In the genomic region with DNA sequence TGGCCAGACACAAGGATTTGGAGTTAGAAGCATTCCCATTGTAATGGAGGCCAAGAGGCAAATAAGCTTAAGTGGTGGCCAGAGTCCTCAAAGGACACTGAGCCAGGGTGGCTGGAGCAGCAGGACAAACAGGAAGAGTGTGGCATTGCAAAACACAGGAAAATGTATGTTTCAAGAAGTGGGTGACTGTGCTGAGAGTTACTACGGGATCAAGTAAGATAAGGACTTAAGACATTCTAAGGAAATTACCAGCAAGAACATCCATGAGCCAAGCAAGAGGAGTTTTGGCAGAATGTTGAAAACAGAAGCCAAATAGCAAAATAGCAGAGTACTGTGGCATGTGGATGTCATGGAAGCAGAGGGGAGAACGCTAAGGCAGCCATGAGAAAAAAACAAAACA, we compare ENCODE assay signal across 16 cellular contexts.
A peak's percentile ranks its signal among the peaks of the same experiment; 100 is the strongest.
DNase-seq lines count a peak whose midpoint lies in the region; TF ChIP-seq lines count a peak whose summit lies in the region.
"Had no signal": no experiment of that assay in that cellular context is flagged by ENCODE, and none has a peak within 500 bp of the region (broad histone marks: within the 10 kb centered on the region; RNA-seq: fewer than 3 reads in every experiment).

No MANE protein-coding gene starts in this region.

- H3F3A ChIP-seq in smooth muscle cell (ENCODE audit: low read depth), result no peaks in the 10 kb centered on the region

- 37% methylated on average over 2 of the region's 2 CpGs for WGBS in smooth muscle cell (ENCODE audit: low lambda C conversion rate)

- no peaks in the 10 kb centered on the region for H3K79me2 ChIP-seq in smooth muscle cell (ENCODE audit: low read depth)

- H3K4me1 ChIP-seq in smooth muscle cell (ENCODE audit: low read depth), result no peaks in the 10 kb centered on the region
- no peaks in the 10 kb centered on the region for H3K4me1 ChIP-seq in effector memory CD4-positive, alpha-beta T cell (ENCODE audit: control insufficient read depth, insufficient read depth, low read length, poor library complexity, severe bottlenecking)
- H3K4me1 ChIP-seq: BE2C, HAP-1 had no signal

- H4K20me1 ChIP-seq in smooth muscle cell (ENCODE audit: low read depth), result no peaks in the 10 kb centered on the region

- H3K27me3 ChIP-seq in smooth muscle cell (ENCODE audit: low read depth), result no peaks in the 10 kb centered on the region
- H3K27me3 ChIP-seq in effector memory CD4-positive, alpha-beta T cell (replicated peaks; ENCODE audit: control insufficient read depth, insufficient read depth, low read length, poor library complexity, severe bottlenecking), result no peaks in the 10 kb centered on the region
- H3K27me3 ChIP-seq: BE2C had no signal

- H3K4me2 ChIP-seq in smooth muscle cell, result no peak overlapping the region

- H3K4me3 ChIP-seq in fibroblast of villous mesenchyme (ENCODE audit: low read depth, low read length) (no peak overlapping the region), smooth muscle cell (no peak overlapping the region)
- no peak overlapping the region for H3K4me3 ChIP-seq in effector memory CD4-positive, alpha-beta T cell (ENCODE audit: insufficient read depth, low read depth, low read length, poor library complexity, severe bottlenecking)
- H3K4me3 ChIP-seq: GM23248, HAP-1 had no signal

- H3K36me3 ChIP-seq in smooth muscle cell (ENCODE audit: low read depth), result no peaks in the 10 kb centered on the region
- no peaks in the 10 kb centered on the region for H3K36me3 ChIP-seq in effector memory CD4-positive, alpha-beta T cell (ENCODE audit: control insufficient read depth, insufficient read depth, low read length)
- H3K36me3 ChIP-seq: BE2C, HAP-1 had no signal

- H2AFZ ChIP-seq in smooth muscle cell (ENCODE audit: low read depth), result no peak overlapping the region
- H2AFZ ChIP-seq: GM23248 had no signal

- no peak overlapping the region for H3K9ac ChIP-seq in smooth muscle cell (ENCODE audit: low read depth)
- H3K9ac ChIP-seq: GM23248 had no signal

- TF ChIP-seq CTCF in fibroblast of villous mesenchyme (IDR thresholded peaks at IDR 0.05; ENCODE audit: insufficient read depth, low read depth, low read length), result no peak
- TF ChIP-seq CTCF in smooth muscle cell (IDR thresholded peaks at IDR 0.05; ENCODE audit: borderline replicate concordance, insufficient read depth, poor library complexity, severe bottlenecking), result no peak

- no peaks in the 10 kb centered on the region for H3K9me3 ChIP-seq in smooth muscle cell (replicated peaks; ENCODE audit: low read depth)
- H3K9me3 ChIP-seq in effector memory CD4-positive, alpha-beta T cell (ENCODE audit: control insufficient read depth, low read length), result no peaks in the 10 kb centered on the region
- H3K9me3 ChIP-seq: BE2C, HAP-1 had no signal

- DNase-seq in amniotic epithelial cell (ENCODE audit: low read depth), result peak; percentile 34
- peak; percentile 27 for DNase-seq in fibroblast of villous mesenchyme (ENCODE audit: low read depth)
- DNase-seq in smooth muscle cell (lab: John Stamatoyannopoulos, UW; ENCODE audit: unreplicated experiment), result no peak
- no peak for DNase-seq in central memory CD4-positive, alpha-beta T cell
- DNase-seq in effector memory CD4-positive, alpha-beta T cell, result no peak
- no peak for DNase-seq in SK-N-DZ (ENCODE audit: low spot score)
- DNase-seq: ACHN; BE2C; C1 segment of cervical spinal cord; CD4-positive, CD25-positive, alpha-beta regulatory T cell; CD8-positive, alpha-beta memory T cell; COR-L47; DMS79 treated with DMSO at 0.1 percent for 48 hours; GF-D8; GM23248 had no signal

- peak overlapping the region; percentile 1 for H3K27ac ChIP-seq in smooth muscle cell (ENCODE audit: low read depth)
- no peak overlapping the region for H3K27ac ChIP-seq in effector memory CD4-positive, alpha-beta T cell (ENCODE audit: insufficient read depth, low read length, poor library complexity, severe bottlenecking)
- H3K27ac ChIP-seq: GM23248 had no signal

Comparison
In these comparisons a context has a peak if more than half of its experiments do, and no peak if none do; other contexts are left out.
1. DNase-seq: peak in amniotic epithelial cell (single experiment) and fibroblast of villous mesenchyme (single experiment); none in smooth muscle cell (single experiment), central memory CD4-positive, alpha-beta T cell (single experiment), effector memory CD4-positive, alpha-beta T cell (0 of 3) and SK-N-DZ (single experiment).